ENCODE assay signal across 8 cellular contexts in genomic region chr2:151827564-151828142, GRCh38. TPM values are rescaled to one million over a fixed set of nuclear protein-coding genes. Genes with fewer than 3 reads are reported as not detected.
DNase-seq lines count a peak whose midpoint lies in the region; ATAC-seq and TF ChIP-seq lines count a peak whose summit lies in the region.

No MANE protein-coding gene starts in this region.

- H3K4me3 ChIP-seq in CD8-positive, alpha-beta T cell (ENCODE audit: low read depth, low read length) = peak overlapping the region; percentile 97
- H3K4me3 ChIP-seq in endocrine pancreas (ENCODE audit: control insufficient read depth, insufficient read depth, low read length) (peak overlapping the region; percentile 84), transverse colon (peak overlapping the region; percentile 81 to 100 (median 88))

- no peak for TF ChIP-seq EP300 in transverse colon (IDR thresholded peaks at IDR 0.05; ENCODE audit: low read depth)

- H3K9me3 Mint-ChIP-seq in CD8-positive, alpha-beta T cell = no peaks in the 10 kb centered on the region
- H3K9me3 Mint-ChIP-seq in activated B cell treated with CpG ODN at 0.5 μM for 24 hours (no peaks in the 10 kb centered on the region), mesothelial cell of epicardium (no peaks in the 10 kb centered on the region)

- no peaks in the 10 kb centered on the region for H3K27me3 ChIP-seq in CD8-positive, alpha-beta T cell (ENCODE audit: insufficient read depth, low read length)
- H3K27me3 ChIP-seq in endocrine pancreas (ENCODE audit: control insufficient read depth, insufficient read depth, low read length) (no peaks in the 10 kb centered on the region), transverse colon (no peaks in the 10 kb centered on the region)

- no peaks in the 10 kb centered on the region for H3K9me3 ChIP-seq in CD8-positive, alpha-beta T cell (ENCODE audit: low read length)
- H3K9me3 ChIP-seq in endocrine pancreas (ENCODE audit: control insufficient read depth, low read length) (no peaks in the 10 kb centered on the region), transverse colon (no peaks in the 10 kb centered on the region)

- H3K27ac Mint-ChIP-seq in CD8-positive, alpha-beta T cell = peak overlapping the region; percentile 90
- H3K27ac Mint-ChIP-seq in activated B cell treated with CpG ODN at 0.5 μM for 24 hours = peak overlapping the region; percentile 79
- H3K27ac Mint-ChIP-seq in mesothelial cell of epicardium = peak overlapping the region; percentile 90

- peak; percentile 18 for ATAC-seq in CD8-positive, alpha-beta T cell
- ATAC-seq in GM19395 (IDR thresholded peaks at IDR 0.05; ENCODE audit: unreplicated experiment) (peak; percentile 33), HG03460 (IDR thresholded peaks at IDR 0.05; ENCODE audit: unreplicated experiment) (peak; percentile 23), activated B cell treated with CpG ODN at 0.5 μM for 24 hours (ENCODE audit: low read depth) (peak; percentile 10)

- peaks cover 11% of the 10 kb centered on the region for H3K36me3 Mint-ChIP-seq in CD8-positive, alpha-beta T cell
- peaks cover 5% of the 10 kb centered on the region for H3K36me3 Mint-ChIP-seq in activated B cell treated with CpG ODN at 0.5 μM for 24 hours (ENCODE audit: low read depth)
- H3K36me3 Mint-ChIP-seq in mesothelial cell of epicardium = no peaks in the 10 kb centered on the region

- H3K4me3 Mint-ChIP-seq in CD8-positive, alpha-beta T cell = peak overlapping the region; percentile 85
- H3K4me3 Mint-ChIP-seq in activated B cell treated with CpG ODN at 0.5 μM for 24 hours (peak overlapping the region; percentile 83), mesothelial cell of epicardium (peak overlapping the region; percentile 93)

- intact Hi-C loops in CD8-positive, alpha-beta T cell (cut with DNase I, micrococcal nuclease) = loop anchor here (1.0 to 10.0 kb wide), 14 partner anchors 19 to 891 kb away; partner anchors contain the start of genes ARL6IP6 (in 2 of the 2), RIF1 (in 2 of the 2), NMI (in 1 of the 2) and PRPF40A (in 1 of the 2)
- intact Hi-C loops in activated B cell treated with CpG ODN at 0.5 μM for 24 hours (cut with micrococcal nuclease) (loop anchor here (1.0 to 5.0 kb wide), 8 partner anchors 15 to 890 kb away; partner anchors contain the start of genes NMI, PRPF40A and STAM2), transverse colon (cut with DNase I; ENCODE audit: low total_unique reads) (no loop called here)

- peaks cover 34% of the 10 kb centered on the region for H3K4me1 ChIP-seq in CD8-positive, alpha-beta T cell (ENCODE audit: insufficient read depth, low read length)
- H3K4me1 ChIP-seq in endocrine pancreas (ENCODE audit: control insufficient read depth, insufficient read depth, low read length) (peaks cover 7% of the 10 kb centered on the region), transverse colon (peaks cover 0 to 50% (median 18%) of the 10 kb centered on the region in 4 donors)

- POLR2A ChIA-PET in CD8-positive, alpha-beta T cell (lab: Charles Lee) = interaction anchor here (0.9 to 1.7 kb wide), 6 partner anchors 9 to 891 kb away, joined by 3 to 6 read pairs (median 5); partner anchors contain the start of genes ARL6IP6 and RBM43
- POLR2A ChIA-PET in activated B cell treated with CpG ODN at 0.5 μM for 24 hours (lab: Charles Lee) = interaction anchor here (0.6 to 3.3 kb wide), 23 partner anchors 8 to 889 kb away, joined by 3 to 25 read pairs (median 6); partner anchors contain the start of genes PRPF40A, RBM43 and STAM2

- DNase-seq in CD8-positive, alpha-beta T cell = peak in 5 of 7 experiments; percentile 3 to 54 (median 12)
- DNase-seq in activated B cell treated with CpG ODN at 0.5 μM for 24 hours = no peak
- peak in 1 of 2 experiments; percentile 43 for DNase-seq in mesothelial cell of epicardium (ENCODE audit: low spot score in 2 of 2, unreplicated experiment in 2 of 2)
- peak; percentile 24 for DNase-seq in transverse colon
- no peak for DNase-seq in NCI-H2196 (lab: John Stamatoyannopoulos, UW; ENCODE audit: unreplicated experiment)

- no peak for TF ChIP-seq CTCF in CD8-positive, alpha-beta T cell (IDR thresholded peaks at IDR 0.05)
- TF ChIP-seq CTCF in activated B cell treated with CpG ODN at 0.5 μM for 24 hours (IDR thresholded peaks at IDR 0.05) = no peak
- TF ChIP-seq CTCF in mesothelial cell of epicardium (IDR thresholded peaks at IDR 0.05; ENCODE audit: unreplicated experiment) = no peak
- no peak for TF ChIP-seq CTCF in transverse colon (IDR thresholded peaks at IDR 0.05)

- in situ Hi-C loops in transverse colon (cut with MboI; ENCODE audit: low pct_ligation_motif_present in 1 of 4, low pct_unique_long_range_greater_than_20kb in 1 of 4, low sequenced_read_pairs in 3 of 4) = no loop called here

- peaks cover 60% of the 10 kb centered on the region for H3K4me1 Mint-ChIP-seq in CD8-positive, alpha-beta T cell (ENCODE audit: low read depth)
- peaks cover 57% of the 10 kb centered on the region for H3K4me1 Mint-ChIP-seq in activated B cell treated with CpG ODN at 0.5 μM for 24 hours
- peaks cover 32% of the 10 kb centered on the region for H3K4me1 Mint-ChIP-seq in mesothelial cell of epicardium

- peak overlapping the region; percentile 22 for H3K27ac ChIP-seq in CD8-positive, alpha-beta T cell (ENCODE audit: low read depth, low read length)
- peak overlapping the region; percentile 81 to 92 (median 88) for H3K27ac ChIP-seq in transverse colon

- no peaks in the 10 kb centered on the region for H3K27me3 Mint-ChIP-seq in CD8-positive, alpha-beta T cell (ENCODE audit: low read depth)
- no peaks in the 10 kb centered on the region for H3K27me3 Mint-ChIP-seq in activated B cell treated with CpG ODN at 0.5 μM for 24 hours
- no peaks in the 10 kb centered on the region for H3K27me3 Mint-ChIP-seq in mesothelial cell of epicardium (ENCODE audit: low read depth)

- H3K9ac ChIP-seq in endocrine pancreas (ENCODE audit: control insufficient read depth, insufficient read depth, low read length) = peak overlapping the region; percentile 65

- no peaks in the 10 kb centered on the region for H3K36me3 ChIP-seq in CD8-positive, alpha-beta T cell (ENCODE audit: insufficient read depth, low read length)
- H3K36me3 ChIP-seq in endocrine pancreas (ENCODE audit: control insufficient read depth, insufficient read depth, low read length) = no peaks in the 10 kb centered on the region
- no peaks in the 10 kb centered on the region for H3K36me3 ChIP-seq in transverse colon

- WGBS in transverse colon (ENCODE audit: low coverage in 1 of 2), 2 donors = 0 to 1% methylated on average over 3 to 38 of the region's 38 CpGs

- TF ChIP-seq POLR2A in transverse colon (IDR thresholded peaks at IDR 0.05) = no peak

- CTCF ChIA-PET in CD8-positive, alpha-beta T cell (lab: Charles Lee) = interaction anchor here (1.5 kb wide), 2 partner anchors 11 to 190 kb away, joined by 3 to 4 read pairs; no protein-coding TSS in a partner anchor
- CTCF ChIA-PET in activated B cell treated with CpG ODN at 0.5 μM for 24 hours (lab: Charles Lee) = interaction anchor here (0.5 to 1.5 kb wide), 5 partner anchors 19 to 198 kb away, joined by 3 to 6 read pairs (median 3); no protein-coding TSS in a partner anchor

RNA-seq across cellular contexts. Expression of gene ARL5A, which starts 0.6 kb away (rescaled TPM):
- 10 to 100 TPM; 18.8 to 24.1 TPM for total RNA-seq in CD8-positive, alpha-beta T cell
- 51.0 and 53.2 TPM in 2 replicates for total RNA-seq in activated B cell treated with CpG ODN at 0.5 μM for 24 hours
- total RNA-seq in mesothelial cell of epicardium = 52.9 to 62.2 TPM (median 58.7 TPM) in 3 replicates
- 10 to 100 TPM in 2 of 4 donors, 1 to 10 TPM in 2; 6.6 to 42.2 (median 23.6) TPM for total RNA-seq in transverse colon

Comparison
In these comparisons a context has a peak if more than half of its experiments do, and no peak if none do; other contexts are left out.
1. DNase-seq: peak in CD8-positive, alpha-beta T cell (5 of 7) and transverse colon (single experiment); none in activated B cell treated with CpG ODN at 0.5 μM for 24 hours (single experiment) and NCI-H2196 (single experiment).
2. Peak in every context shown above with its lines, with median percentiles within 50 percentile points of each other: ATAC-seq, H3K4me3 ChIP-seq, H3K27ac Mint-ChIP-seq and H3K4me3 Mint-ChIP-seq.